Comparison of ENCODE assay signal across 1 cellular context in genomic region chr4:154626793-154627484, GRCh38.
A peak's percentile ranks its signal among the peaks of the same experiment; 100 is the strongest.
TF ChIP-seq lines count a peak whose summit lies in the region.

No MANE protein-coding gene starts in this region.

TF ChIP-seq in HepG2, 621 proteins besides CTCF, POLR2A, EP300 and RAD21 (continued from another document and continues in another):
- TF ChIP-seq, protein P1, sequence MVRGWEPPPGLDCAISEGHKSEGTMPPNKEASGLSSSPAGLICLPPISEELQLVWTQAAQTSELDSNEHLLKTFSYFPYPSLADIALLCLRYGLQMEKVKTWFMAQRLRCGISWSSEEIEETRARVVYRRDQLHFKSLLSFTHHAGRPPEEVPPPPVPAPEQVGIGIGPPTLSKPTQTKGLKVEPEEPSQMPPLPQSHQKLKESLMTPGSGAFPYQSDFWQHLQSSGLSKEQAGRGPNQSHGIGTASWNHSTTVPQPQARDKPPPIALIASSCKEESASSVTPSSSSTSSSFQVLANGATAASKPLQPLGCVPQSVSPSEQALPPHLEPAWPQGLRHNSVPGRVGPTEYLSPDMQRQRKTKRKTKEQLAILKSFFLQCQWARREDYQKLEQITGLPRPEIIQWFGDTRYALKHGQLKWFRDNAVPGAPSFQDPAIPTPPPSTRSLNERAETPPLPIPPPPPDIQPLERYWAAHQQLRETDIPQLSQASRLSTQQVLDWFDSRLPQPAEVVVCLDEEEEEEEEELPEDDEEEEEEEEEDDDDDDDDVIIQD (CRISPR knock-in tag; IDR thresholded peaks at IDR 0.05; ENCODE audit: low read depth), result no peak
- TF ChIP-seq KDM5B (CRISPR knock-in tag; IDR thresholded peaks at IDR 0.05; ENCODE audit: borderline replicate concordance) (peak; percentile 86; the same call in 1 of the 2 replicates), HNF4A (CRISPR knock-in tag; IDR thresholded peaks at IDR 0.05) (no peak), ZNF207 (IDR thresholded peaks at IDR 0.05; ENCODE audit: borderline replicate concordance) (no peak), REPIN1 (CRISPR knock-in tag; IDR thresholded peaks at IDR 0.05; ENCODE audit: borderline replicate concordance, low read depth) (peak; percentile 44; the same call in 1 of the 2 replicates), KDM6A (CRISPR knock-in tag; IDR thresholded peaks at IDR 0.05; ENCODE audit: low read depth) (no peak), FOXC1 (CRISPR knock-in tag; IDR thresholded peaks at IDR 0.05; ENCODE audit: borderline replicate concordance) (peak; percentile 47; the same call in 1 of the 2 replicates), RARG (CRISPR knock-in tag; IDR thresholded peaks at IDR 0.05; ENCODE audit: low read depth) (no peak), ZNF318 (CRISPR knock-in tag; IDR thresholded peaks at IDR 0.05) (no peak), YY1 (IDR thresholded peaks at IDR 0.05; ENCODE audit: insufficient read depth, insufficient replicate concordance, low read depth, low read length) (no peak), ZKSCAN5 (CRISPR knock-in tag; IDR thresholded peaks at IDR 0.05) (no peak), NFKB2 (CRISPR knock-in tag; IDR thresholded peaks at IDR 0.05; ENCODE audit: borderline replicate concordance) (peak; percentile 64; the same call in 1 of the 2 replicates), FOXO4 (CRISPR knock-in tag; conservative IDR thresholded peaks at IDR 0.05) (no peak), SIN3A (IDR thresholded peaks at IDR 0.05; ENCODE audit: borderline replicate concordance, low read depth, low read length) (no peak), NFYB (CRISPR knock-in tag; IDR thresholded peaks at IDR 0.05) (no peak), TAF1 (CRISPR knock-in tag; IDR thresholded peaks at IDR 0.05) (no peak), ZGPAT (CRISPR knock-in tag; IDR thresholded peaks at IDR 0.05) (peak; percentile 56; the same call in 1 of the 2 replicates), SIX1 (CRISPR knock-in tag; IDR thresholded peaks at IDR 0.05; ENCODE audit: borderline replicate concordance) (no peak), RBAK (CRISPR knock-in tag; IDR thresholded peaks at IDR 0.05) (no peak), TBX2 (CRISPR knock-in tag; IDR thresholded peaks at IDR 0.05; ENCODE audit: borderline replicate concordance) (peak; percentile 41; the same call in 1 of the 2 replicates), ZNF430 (CRISPR knock-in tag; IDR thresholded peaks at IDR 0.05) (0 out of 2 replicates have a peak, but pooled peaks have one; percentile 41), MAFK (conservative IDR thresholded peaks at IDR 0.05 in 1 of 2, IDR thresholded peaks at IDR 0.05 in 1 of 2; ENCODE audit: low read length in 2 of 2) (no peak), ZNF124 (CRISPR knock-in tag; IDR thresholded peaks at IDR 0.05) (no peak), ZNF20 (CRISPR knock-in tag; IDR thresholded peaks at IDR 0.05) (no peak), MAZ (IDR thresholded peaks at IDR 0.05; ENCODE audit: borderline replicate concordance, low read depth, low read length) (peak; percentile 30; the same call in 1 of the 2 replicates), MAZ (CRISPR knock-in tag; IDR thresholded peaks at IDR 0.05; ENCODE audit: low read depth) (0 out of 2 replicates have a peak, but pooled peaks have one; percentile 36), ZSCAN9 (CRISPR knock-in tag; IDR thresholded peaks at IDR 0.05; ENCODE audit: borderline replicate concordance) (no peak), ZNF335 (CRISPR knock-in tag; IDR thresholded peaks at IDR 0.05) (no peak), ZNF17 (CRISPR knock-in tag; IDR thresholded peaks at IDR 0.05) (no peak), ZBTB2 (CRISPR knock-in tag; IDR thresholded peaks at IDR 0.05; ENCODE audit: low read depth) (no peak), HES4 (CRISPR knock-in tag; IDR thresholded peaks at IDR 0.05; ENCODE audit: borderline replicate concordance) (no peak), ZBTB7A (CRISPR knock-in tag; IDR thresholded peaks at IDR 0.05) (no peak), BORCS8-MEF2B (CRISPR knock-in tag; IDR thresholded peaks at IDR 0.05) (0 out of 2 replicates have a peak, but pooled peaks have one; percentile 36), SYNCRIP (IDR thresholded peaks at IDR 0.05; ENCODE audit: insufficient read depth, low read depth, low read length) (no peak), ZNF382 (CRISPR knock-in tag; IDR thresholded peaks at IDR 0.05; ENCODE audit: borderline replicate concordance) (no peak), ZNF749 (CRISPR knock-in tag; IDR thresholded peaks at IDR 0.05; ENCODE audit: borderline replicate concordance) (peak; percentile 64; the same call in 1 of the 2 replicates), EZH2 (conservative IDR thresholded peaks at IDR 0.05; ENCODE audit: low read depth, low read length) (no peak), ZNF629 (CRISPR knock-in tag; conservative IDR thresholded peaks at IDR 0.05) (no peak), NCOA2 (CRISPR knock-in tag; IDR thresholded peaks at IDR 0.05) (peak; percentile 16; the same call in 1 of the 2 replicates), ZNF441 (CRISPR knock-in tag; IDR thresholded peaks at IDR 0.05; ENCODE audit: borderline replicate concordance) (no peak), ZNF607 (CRISPR knock-in tag; IDR thresholded peaks at IDR 0.05; ENCODE audit: borderline replicate concordance) (peak; percentile 65; the same call in 1 of the 2 replicates), ZNF253 (CRISPR knock-in tag; IDR thresholded peaks at IDR 0.05; ENCODE audit: borderline replicate concordance) (0 out of 2 replicates have a peak, but pooled peaks have one; percentile 31), KLF16 (CRISPR knock-in tag; IDR thresholded peaks at IDR 0.05) (no peak), HBP1 (CRISPR knock-in tag; IDR thresholded peaks at IDR 0.05; ENCODE audit: low read depth) (no peak), NR2F6 (IDR thresholded peaks at IDR 0.05) (no peak), NR2F6 (CRISPR knock-in tag; IDR thresholded peaks at IDR 0.05) (no peak), STAG1 (CRISPR knock-in tag; IDR thresholded peaks at IDR 0.05) (peak; percentile 67)
- TF ChIP-seq, protein P2, sequence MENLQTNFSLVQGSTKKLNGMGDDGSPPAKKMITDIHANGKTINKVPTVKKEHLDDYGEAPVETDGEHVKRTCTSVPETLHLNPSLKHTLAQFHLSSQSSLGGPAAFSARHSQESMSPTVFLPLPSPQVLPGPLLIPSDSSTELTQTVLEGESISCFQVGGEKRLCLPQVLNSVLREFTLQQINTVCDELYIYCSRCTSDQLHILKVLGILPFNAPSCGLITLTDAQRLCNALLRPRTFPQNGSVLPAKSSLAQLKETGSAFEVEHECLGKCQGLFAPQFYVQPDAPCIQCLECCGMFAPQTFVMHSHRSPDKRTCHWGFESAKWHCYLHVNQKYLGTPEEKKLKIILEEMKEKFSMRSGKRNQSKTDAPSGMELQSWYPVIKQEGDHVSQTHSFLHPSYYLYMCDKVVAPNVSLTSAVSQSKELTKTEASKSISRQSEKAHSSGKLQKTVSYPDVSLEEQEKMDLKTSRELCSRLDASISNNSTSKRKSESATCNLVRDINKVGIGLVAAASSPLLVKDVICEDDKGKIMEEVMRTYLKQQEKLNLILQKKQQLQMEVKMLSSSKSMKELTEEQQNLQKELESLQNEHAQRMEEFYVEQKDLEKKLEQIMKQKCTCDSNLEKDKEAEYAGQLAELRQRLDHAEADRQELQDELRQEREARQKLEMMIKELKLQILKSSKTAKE (CRISPR knock-in tag; IDR thresholded peaks at IDR 0.05; ENCODE audit: borderline replicate concordance), result no peak
- TF ChIP-seq, protein P3, sequence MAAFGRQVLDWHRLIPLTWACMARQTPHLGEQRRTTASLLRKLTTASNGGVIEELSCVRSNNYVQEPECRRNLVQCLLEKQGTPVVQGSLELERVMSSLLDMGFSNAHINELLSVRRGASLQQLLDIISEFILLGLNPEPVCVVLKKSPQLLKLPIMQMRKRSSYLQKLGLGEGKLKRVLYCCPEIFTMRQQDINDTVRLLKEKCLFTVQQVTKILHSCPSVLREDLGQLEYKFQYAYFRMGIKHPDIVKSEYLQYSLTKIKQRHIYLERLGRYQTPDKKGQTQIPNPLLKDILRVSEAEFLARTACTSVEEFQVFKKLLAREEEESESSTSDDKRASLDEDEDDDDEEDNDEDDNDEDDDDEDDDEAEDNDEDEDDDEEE (CRISPR knock-in tag; IDR thresholded peaks at IDR 0.05), result no peak
